Comparison of ENCODE assay signal across 8 cellular contexts in genomic region chr1:46183119-46183842, GRCh38. TPM values are rescaled to one million over a fixed set of nuclear protein-coding genes. Genes with fewer than 3 reads are reported as not detected.
A peak's percentile ranks its signal among the peaks of the same experiment; 100 is the strongest.
DNase-seq lines count a peak whose midpoint lies in the region; ATAC-seq and TF ChIP-seq lines count a peak whose summit lies in the region.

No MANE protein-coding gene starts in this region.

- H3K4me1 ChIP-seq in upper lobe of left lung: peaks cover 27 to 52% (median 41%) of the 10 kb centered on the region in 4 donors

- CTCF ChIA-PET in MCF 10A (lab: Yijun Ruan, JAX): interaction anchor here (0.7 to 11.5 kb wide), 11 partner anchors 9 to 164 kb away, joined by 3 to 266 read pairs (median 7); partner anchors contain the start of genes LURAP1 and TSPAN1

- peak in 1 of 4 donors; percentile 15 for TF ChIP-seq POLR2A in upper lobe of left lung (IDR thresholded peaks at IDR 0.05)

- no peaks in the 10 kb centered on the region for H3K27me3 ChIP-seq in upper lobe of left lung

- H3K9me3 Mint-ChIP-seq in MCF 10A (ENCODE audit: unreplicated experiment): no peaks in the 10 kb centered on the region

- WGBS in upper lobe of left lung, 2 donors: 49% methylated on average over 7 of the region's 7 CpGs

- no peaks in the 10 kb centered on the region for H3K27me3 Mint-ChIP-seq in MCF 10A (ENCODE audit: insufficient read depth, unreplicated experiment)

- peak; percentile 83 for DNase-seq in NCI-H1436 (lab: John Stamatoyannopoulos, UW)
- DNase-seq in MCF 10A (ENCODE audit: unreplicated experiment): peak; percentile 100
- peak; percentile 83 to 92 for DNase-seq in left colon
- DNase-seq in upper lobe of left lung: peak in 1 of 2 donors; percentile 85
- DNase-seq in effector CD4-positive, alpha-beta T cell: no peak
- no peak for DNase-seq in posterior vena cava (ENCODE audit: low spot score)
- no peak for DNase-seq in NCI-H1694 treated with DMSO at 0.1 percent for 48 hours (lab: John Stamatoyannopoulos, UW)

- POLR2A ChIA-PET in MCF 10A (lab: Yijun Ruan, JAX): interaction anchor here (0.5 to 6.6 kb wide), 30 partner anchors 9 to 1378 kb away, joined by 3 to 125 read pairs (median 5); partner anchors contain the start of genes LRRC41, LURAP1, MUTYH and PIK3R3

- TF ChIP-seq EP300 in upper lobe of left lung (IDR thresholded peaks at IDR 0.05): no peak

- peak overlapping the region; percentile 93 for H3K27ac ChIP-seq in C4-2B
- peak overlapping the region; percentile 29 to 75 (median 70) for H3K27ac ChIP-seq in upper lobe of left lung

- BruUV-seq in MCF 10A (replicated peaks; lab: Mats Ljungman, UMichigan): no TSS peak

- H3K4me3 ChIP-seq in upper lobe of left lung: no peak overlapping the region

- peaks cover 26% of the 10 kb centered on the region for H3K36me3 Mint-ChIP-seq in MCF 10A (ENCODE audit: insufficient read depth, unreplicated experiment)

- intact Hi-C loops in MCF 10A (cut with micrococcal nuclease): loop anchor here (1.0 to 5.0 kb wide), 2 partner anchors 15 to 164 kb away; partner anchors contain the start of gene POMGNT1
- intact Hi-C loops in left colon (cut with DNase I, micrococcal nuclease): loop anchor here in 1 of 2 donors (5.0 kb wide), 1 partner anchor 146 kb away; no protein-coding TSS in a partner anchor
- intact Hi-C loops in posterior vena cava (cut with DNase I): no loop called here

- H3K36me3 ChIP-seq in upper lobe of left lung: no peaks in the 10 kb centered on the region

- H3K4me1 Mint-ChIP-seq in MCF 10A (ENCODE audit: insufficient read depth, unreplicated experiment): peaks cover 23% of the 10 kb centered on the region

- H3K27ac Mint-ChIP-seq in MCF 10A (ENCODE audit: low read depth, unreplicated experiment): peak overlapping the region; percentile 93

- no peaks in the 10 kb centered on the region for H3K9me3 ChIP-seq in upper lobe of left lung

- ATAC-seq in left colon (peak; percentile 43), upper lobe of left lung (ENCODE audit: low FRiP score in 2 of 2) (peak; percentile 34 to 52)

- TF ChIP-seq CTCF in C4-2B (conservative IDR thresholded peaks at IDR 0.05) (no peak), MCF 10A (IDR thresholded peaks at IDR 0.05; ENCODE audit: unreplicated experiment) (no peak), upper lobe of left lung (IDR thresholded peaks at IDR 0.05) (no peak)

- H3K4me3 Mint-ChIP-seq in MCF 10A (ENCODE audit: unreplicated experiment): peak overlapping the region; percentile 49

RNA-seq across cellular contexts. Expression of gene P3R3URF, which starts 7.0 kb away (rescaled TPM):
- total RNA-seq in MCF 10A (2022): not detected in 2 replicates
- total RNA-seq in left colon: not detected
- total RNA-seq in upper lobe of left lung: not detected
- total RNA-seq in posterior vena cava: not detected

RNA-seq across cellular contexts. Expression of gene TSPAN1, which starts 8.4 kb away (rescaled TPM):
- total RNA-seq in MCF 10A (2022) (22.7 and 41.7 TPM in 2 replicates), left colon (1,000 to 10,000 TPM; 1,260 to 2,050 TPM), upper lobe of left lung (100 to 1,000 TPM in 1 of 6 donors, 10 to 100 TPM in 5; 12.2 to 109 (median 31.2) TPM), posterior vena cava (1 to 10 TPM; 1.3 to 1.6 TPM)

RNA-seq across cellular contexts. Expression of gene POMGNT1, which starts 15.0 kb away (rescaled TPM):
- total RNA-seq in MCF 10A (2022) (85.4 and 90.7 TPM in 2 replicates), left colon (10 to 100 TPM; 27.3 to 31.9 TPM), upper lobe of left lung (10 to 100 TPM; 37.7 to 66.7 (median 47.5) TPM), posterior vena cava (10 to 100 TPM; 37.8 to 49.7 TPM)

RNA-seq across cellular contexts. Expression of gene LURAP1, which starts 19.9 kb away (rescaled TPM):
- total RNA-seq in MCF 10A (2022) (3.6 and 4.1 TPM in 2 replicates), left colon (1 to 10 TPM; 1.1 to 1.5 TPM), upper lobe of left lung (1 to 10 TPM in 5 of 6 donors, under 1 TPM in 1; 0.61 to 5.2 (median 2.8) TPM), posterior vena cava (1 to 10 TPM; 6.7 to 8.3 TPM)

RNA-seq across cellular contexts. Expression of gene PIK3R3, which starts 50.9 kb away (rescaled TPM):
- total RNA-seq in MCF 10A (2022) (8.0 and 9.3 TPM in 2 replicates), left colon (1 to 10 TPM; 7.8 to 9.3 TPM), upper lobe of left lung (10 to 100 TPM; 11.2 to 43.7 (median 33.0) TPM), posterior vena cava (10 to 100 TPM; 26.0 to 39.7 TPM)

Comparison
In these comparisons a context has a peak if more than half of its experiments do, and no peak if none do; other contexts are left out.
1. DNase-seq: peak in NCI-H1436 (single experiment), MCF 10A (single experiment) and left colon (2 of 2); none in effector CD4-positive, alpha-beta T cell (single experiment), posterior vena cava (single experiment) and NCI-H1694 treated with DMSO at 0.1 percent for 48 hours (single experiment).
2. RNA of gene TSPAN1, which starts 8.4 kb away (total RNA-seq): 1,260 to 2,050 TPM in left colon; 22.7 to 41.7 TPM in MCF 10A, 12.2 to 109 TPM in upper lobe of left lung and 1.3 to 1.6 TPM in posterior vena cava; every median in the first group is over 10 times any median in the second.